ENCODE assay signal across 10 cellular contexts in the genomic region with DNA sequence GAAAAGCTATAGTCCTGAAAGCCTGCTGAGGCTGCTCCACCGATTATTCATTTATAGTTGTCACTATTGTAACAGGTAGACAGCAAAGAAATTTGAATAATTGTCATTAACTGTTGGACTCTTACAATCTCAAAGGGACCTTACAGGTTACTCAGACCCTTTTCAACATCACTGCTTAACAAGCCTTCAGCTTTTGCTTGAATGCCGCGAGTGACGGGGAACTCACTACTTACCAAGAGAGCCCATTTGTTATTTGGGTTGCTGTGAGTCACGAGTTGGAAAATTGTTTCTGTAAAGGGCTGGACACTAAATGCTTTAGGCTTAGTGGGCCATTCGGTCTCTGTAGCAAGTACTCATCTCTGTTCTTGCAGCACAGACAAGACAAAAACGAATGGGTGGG. TPM values are rescaled to one million over a fixed set of nuclear protein-coding genes. Genes with fewer than 3 reads are reported as not detected.
"Had no signal": no experiment of that assay in that cellular context is flagged by ENCODE, and none has a peak within 500 bp of the region (broad histone marks: within the 10 kb centered on the region; RNA-seq: fewer than 3 reads in every experiment).

No MANE protein-coding gene starts in this region.

- H3K4me2 ChIP-seq: KMS-11 had no signal

- H3K4me3 ChIP-seq: K562 had no signal

- DNase-seq: IMR-90, KBM-7, KG1 had no signal

- H3K27ac ChIP-seq: HL-60, KMS-11 had no signal

- ATAC-seq: HepG2, K562 had no signal

- H3K9ac ChIP-seq: KMS-11 had no signal

- FAIRE-seq: HepG2, HTR-8/SVneo, K562 had no signal

RNA-seq across cellular contexts. Expression of a gene that starts 5.9 kb away (rescaled TPM):
- total RNA-seq: HepG2, HT-29, IMR-90, K562 had no signal
- polyA plus RNA-seq: HepG2, IgD-negative memory B cell, IMR-90, K562 had no signal
